8 cellular contexts compared by ENCODE assay signal in the genomic region with DNA sequence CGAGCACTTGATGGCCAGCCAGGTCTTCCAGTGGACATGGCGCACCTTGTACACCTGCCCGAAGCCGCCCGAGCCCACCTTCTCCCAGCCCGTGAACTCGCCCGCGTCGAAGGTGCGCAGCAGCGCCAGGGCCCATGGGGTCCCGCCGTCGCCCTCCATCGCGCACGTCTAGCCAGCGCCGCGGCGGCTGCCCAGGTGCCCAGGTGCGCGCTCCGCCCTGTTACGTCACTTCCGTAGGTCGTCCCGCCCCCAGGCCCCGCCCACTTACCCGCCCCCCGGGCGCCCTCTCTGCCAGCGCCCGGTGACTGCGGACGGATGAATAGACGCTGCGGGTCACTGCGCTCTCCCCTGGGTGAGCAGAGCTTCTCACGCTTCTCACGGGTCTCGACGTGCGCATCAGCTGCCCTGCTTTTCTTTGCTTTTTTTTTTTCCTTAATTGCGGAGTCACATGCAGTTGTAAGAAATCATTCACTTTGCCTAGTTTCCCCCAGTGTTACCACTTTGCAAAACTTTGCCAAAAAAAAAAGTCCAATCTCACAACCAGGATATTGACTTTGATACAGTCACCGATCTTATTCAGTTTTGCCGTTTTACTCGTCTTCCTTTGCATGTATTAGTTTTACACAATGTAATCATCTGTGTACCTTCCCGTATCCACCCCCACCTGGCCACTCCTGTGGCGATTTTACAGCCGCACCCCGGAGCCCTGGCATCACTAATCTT. TPM values are rescaled to one million over a fixed set of nuclear protein-coding genes. Genes with fewer than 3 reads are reported as not detected.
A peak's percentile ranks its signal among the peaks of the same experiment; 100 is the strongest.
DNase-seq lines count a peak whose midpoint lies in the region; ATAC-seq and TF ChIP-seq lines count a peak whose summit lies in the region.

Gene RIPK4 (minus strand): TSS at position 170 of the 723 bp plus-strand sequence. CDS start 11 bp downstream, at position 159.

- H4K20me1 ChIP-seq in PC-3 (ENCODE audit: low read length) (peaks cover 47% of the 10 kb centered on the region), smooth muscle cell (ENCODE audit: low read depth) (peaks cover 35% of the 10 kb centered on the region)

- H3K4me3 ChIP-seq in PC-3 (ENCODE audit: low read length) = peak within 1 kb of the TSS; percentile 94
- H3K4me3 ChIP-seq in right atrium auricular region = peak within 1 kb of the TSS; percentile 49 to 55
- peak within 1 kb of the TSS; percentile 53 for H3K4me3 ChIP-seq in smooth muscle cell
- peak within 1 kb of the TSS in 1 of 4 donors; percentile 17 for H3K4me3 ChIP-seq in adrenal gland

- peaks cover 73% of the 10 kb centered on the region for H3K79me2 ChIP-seq in PC-3 (ENCODE audit: low read length)
- H3K79me2 ChIP-seq in smooth muscle cell (ENCODE audit: low read depth) = no peaks in the 10 kb centered on the region

- H3K27me3 ChIP-seq in PC-3 (ENCODE audit: low read length) (no peaks in the 10 kb centered on the region), right atrium auricular region (peaks cover 5 to 30% of the 10 kb centered on the region in 2 donors), smooth muscle cell (ENCODE audit: low read depth) (peaks cover 97% of the 10 kb centered on the region), adrenal gland (peaks cover 74% of the 10 kb centered on the region)

- POLR2A ChIA-PET in PC-3 (lab: Charles Lee; ENCODE audit: unreplicated experiment) = interaction anchor here (0.6 to 2.7 kb wide), 12 partner anchors 16 to 324 kb away, joined by 4 to 19 read pairs (median 9); no protein-coding TSS in a partner anchor

- H3K9ac ChIP-seq in PC-3 (ENCODE audit: low read length) (peak within 1 kb of the TSS; percentile 94), smooth muscle cell (ENCODE audit: low read depth) (peak within 1 kb of the TSS; percentile 45)

- H3K27ac Mint-ChIP-seq in CD14-positive monocyte = no peak within 1 kb of the TSS
- peak within 1 kb of the TSS; percentile 67 for H3K27ac Mint-ChIP-seq in HFFc6

- H3K27me3 Mint-ChIP-seq in CD14-positive monocyte (ENCODE audit: low read depth in 3 of 3) = peaks cover 74 to 93% (median 87%) of the 10 kb centered on the region in 3 donors
- H3K27me3 Mint-ChIP-seq in HFFc6 (ENCODE audit: insufficient read depth) = peaks cover 38% of the 10 kb centered on the region

- H3K36me3 Mint-ChIP-seq in CD14-positive monocyte (peaks cover 22 to 29% of the 10 kb centered on the region in 2 donors), HFFc6 (ENCODE audit: low read depth) (0 out of 2 replicates have a peak, but pooled peaks cover 4% of the 10 kb centered on the region)

- intact Hi-C loops in CD14-positive monocyte (cut with micrococcal nuclease) (loop anchor here (5.0 to 10.0 kb wide), 2 partner anchors 40 to 92 kb away; no protein-coding TSS in a partner anchor), PC-3 (cut with micrococcal nuclease) (loop anchor here (1.0 to 10.0 kb wide), 4 partner anchors 83 to 260 kb away; partner anchors contain the start of gene TMPRSS2), adrenal gland (cut with DNase I) (no loop called here)

- H3K4me1 Mint-ChIP-seq in CD14-positive monocyte (peaks cover 41% of the 10 kb centered on the region), HFFc6 (ENCODE audit: low read depth) (peaks cover 28% of the 10 kb centered on the region)

- H3K27ac ChIP-seq in PC-3 (ENCODE audit: low read length) = peak within 1 kb of the TSS; percentile 97
- H3K27ac ChIP-seq in right atrium auricular region = peak within 1 kb of the TSS; percentile 61 to 68
- H3K27ac ChIP-seq in smooth muscle cell (ENCODE audit: low read depth) = peak within 1 kb of the TSS; percentile 39
- no peak within 1 kb of the TSS for H3K27ac ChIP-seq in adrenal gland

- TF ChIP-seq CTCF in CD14-positive monocyte (IDR thresholded peaks at IDR 0.05) = no peak
- TF ChIP-seq CTCF in HFFc6 (IDR thresholded peaks at IDR 0.05) = no peak
- TF ChIP-seq CTCF in PC-3 (conservative IDR thresholded peaks at IDR 0.05; ENCODE audit: low read depth, low read length) = no peak
- TF ChIP-seq CTCF in right atrium auricular region (IDR thresholded peaks at IDR 0.05) = no peak
- no peak for TF ChIP-seq CTCF in smooth muscle cell (IDR thresholded peaks at IDR 0.05; ENCODE audit: borderline replicate concordance, insufficient read depth, poor library complexity, severe bottlenecking)
- TF ChIP-seq CTCF in adrenal gland (IDR thresholded peaks at IDR 0.05) = no peak

- CTCF ChIA-PET in PC-3 (lab: Charles Lee) = interaction anchor here (0.6 to 1.0 kb wide), 4 partner anchors 16 to 161 kb away, joined by 3 to 7 read pairs (median 4); no protein-coding TSS in a partner anchor

- DNase-seq in CD14-positive monocyte (ENCODE audit: low spot score) (no peak), HFFc6 (peak; percentile 16), PC-3 (peak; percentile 97), right atrium auricular region (ENCODE audit: low spot score) (no peak), smooth muscle cell (lab: John Stamatoyannopoulos, UW; ENCODE audit: unreplicated experiment) (no peak), SK-N-DZ (ENCODE audit: low spot score) (no peak), adrenal gland (no peak)
- peak; percentile 83 for DNase-seq in activated effector memory CD4-positive, alpha-beta T cell treated with anti-CD3 and anti-CD28 coated beads, Interleukin-2, amount 50 U/mL, for 16 hours

- ATAC-seq in PC-3 = peak; percentile 32

- H3K4me1 ChIP-seq in PC-3 (ENCODE audit: insufficient read depth, low read length) (peaks cover 42% of the 10 kb centered on the region), right atrium auricular region (peaks cover 0 to 40% of the 10 kb centered on the region in 2 donors), smooth muscle cell (ENCODE audit: low read depth) (peaks cover 50% of the 10 kb centered on the region), adrenal gland (replicated peaks in 1 of 2) (peaks cover 0 to 21% of the 10 kb centered on the region in 2 donors)

- H3K36me3 ChIP-seq in PC-3 (ENCODE audit: low read depth, low read length) (peaks cover 39% of the 10 kb centered on the region), right atrium auricular region (no peaks in the 10 kb centered on the region), smooth muscle cell (ENCODE audit: low read depth) (no peaks in the 10 kb centered on the region), adrenal gland (replicated peaks in 1 of 2) (no peaks in the 10 kb centered on the region)

- peak within 1 kb of the TSS; percentile 47 to 91 for H3K4me3 Mint-ChIP-seq in CD14-positive monocyte
- peak within 1 kb of the TSS; percentile 85 for H3K4me3 Mint-ChIP-seq in HFFc6

- no peak for TF ChIP-seq POLR2A in adrenal gland (IDR thresholded peaks at IDR 0.05)

- no TSS peak for BruUV-seq in PC-3 (replicated peaks; lab: Mats Ljungman, UMichigan)

- H3F3A ChIP-seq in PC-3 (ENCODE audit: low read length, unreplicated experiment) (peaks cover 18% of the 10 kb centered on the region), smooth muscle cell (ENCODE audit: low read depth) (no peaks in the 10 kb centered on the region)

- peaks cover 0 to 20% (median 13%) of the 10 kb centered on the region in 7 donors for H3K9me3 Mint-ChIP-seq in CD14-positive monocyte
- peaks cover 4% of the 10 kb centered on the region; the same call in 1 of the 2 replicates for H3K9me3 Mint-ChIP-seq in HFFc6

- WGBS in smooth muscle cell (ENCODE audit: low lambda C conversion rate) = 4% methylated on average over 53 of the region's 53 CpGs
- 5 to 11% (median 8%) methylated on average over 13 to 53 of the region's 53 CpGs for WGBS in adrenal gland, 4 donors

- H3K9me2 ChIP-seq in PC-3 (replicated peaks; ENCODE audit: low read length) = no peaks in the 10 kb centered on the region

- H2AFZ ChIP-seq in PC-3 (ENCODE audit: low read length) = no peak within 1 kb of the TSS
- H2AFZ ChIP-seq in smooth muscle cell (ENCODE audit: low read depth) = no peak within 1 kb of the TSS

- H3K4me2 ChIP-seq in PC-3 (ENCODE audit: low read length) (peak within 1 kb of the TSS; percentile 98), smooth muscle cell (peak within 1 kb of the TSS; percentile 83)

- H3K9me3 ChIP-seq in PC-3 (ENCODE audit: low read length) (no peaks in the 10 kb centered on the region), right atrium auricular region (no peaks in the 10 kb centered on the region), smooth muscle cell (replicated peaks; ENCODE audit: low read depth) (no peaks in the 10 kb centered on the region), adrenal gland (replicated peaks in 1 of 3) (no peaks in the 10 kb centered on the region)

RNA-seq across cellular contexts. Expression of gene RIPK4, which starts in this region (rescaled TPM):
- under 1 TPM in 1 of 2 donors, not detected in 1; 0.09 TPM for polyA plus RNA-seq in CD14-positive monocyte
- total RNA-seq in HFFc6 (2021; fragmentation: NEBNext Ultra II Directional; extraction: Animal tissue kit (Norgen Biotek cat#: 25700)) = under 1 TPM in 4 of 6 experiments, not detected in 2; 0.05 to 0.12 (median 0.07) TPM
- total RNA-seq in PC-3 (2014; rRNA removed) = 252 and 333 TPM in 2 replicates
- total RNA-seq in right atrium auricular region = 1 to 10 TPM; 2.1 to 3.5 TPM
- total RNA-seq in smooth muscle cell = 2.6 and 3.7 TPM in 2 replicates
- polyA plus RNA-seq in smooth muscle cell = 1.1 and 7.4 TPM in 2 replicates
- polyA plus RNA-seq in SK-N-DZ (2014; cell fraction: cytosol; rRNA removed) = not detected in 2 replicates
- not detected in 2 replicates for polyA plus RNA-seq in SK-N-DZ (2014; cell fraction: nucleus; rRNA removed)
- under 1 TPM in 4 of 8 donors, not detected in 4; 0.07 to 0.18 (median 0.15) TPM for total RNA-seq in adrenal gland
- under 1 TPM; 0.04 to 0.16 (median 0.07) TPM for polyA plus RNA-seq in adrenal gland

Comparison
In these comparisons a context has a peak if more than half of its experiments do, and no peak if none do; other contexts are left out.
1. RNA of gene RIPK4 (total RNA-seq): 252 to 333 TPM in PC-3; 2.6 to 3.7 TPM in smooth muscle cell, 2.1 to 3.5 TPM in right atrium auricular region, 0.07 to 0.18 TPM in adrenal gland and 0.05 to 0.12 TPM in HFFc6; every median in the first group is over 10 times any median in the second.
2. Peak in DNase-seq in HFFc6; RNA of the gene not detected or under 1 TPM.
3. DNase-seq: peak in PC-3 (single experiment) and activated effector memory CD4-positive, alpha-beta T cell treated with anti-CD3 and anti-CD28 coated beads, Interleukin-2, amount 50 U/mL, for 16 hours (single experiment); none in CD14-positive monocyte (single experiment), right atrium auricular region (single experiment), smooth muscle cell (single experiment), SK-N-DZ (single experiment) and adrenal gland (0 of 7).
4. H3K27ac ChIP-seq: peak in PC-3 (single experiment), right atrium auricular region (2 of 2) and smooth muscle cell (single experiment); none in adrenal gland (0 of 5).
5. intact Hi-C loops: an anchor here in CD14-positive monocyte (5.0 to 10.0 kb wide) and PC-3 (1.0 to 10.0 kb wide); none called in adrenal gland.